Comparison of ENCODE assay signal across 29 cellular contexts in genomic region chr5:134989291-134989830, GRCh38. TPM values are rescaled to one million over a fixed set of nuclear protein-coding genes. Genes with fewer than 3 reads are reported as not detected.
DNase-seq lines count a peak whose midpoint lies in the region; ATAC-seq and TF ChIP-seq lines count a peak whose summit lies in the region.
"Had no signal": no experiment of that assay in that cellular context is flagged by ENCODE, and none has a peak within 500 bp of the region (broad histone marks: within the 10 kb centered on the region; RNA-seq: fewer than 3 reads in every experiment).

No MANE protein-coding gene starts in this region.

- TF ChIP-seq CTCF in astrocyte of the spinal cord (IDR thresholded peaks at IDR 0.05; ENCODE audit: low read depth, low read length), result no peak
- TF ChIP-seq CTCF in fibroblast of the aortic adventitia (IDR thresholded peaks at IDR 0.05; ENCODE audit: insufficient read depth, low read length), result no peak

- no peak for TF ChIP-seq POLR2A in erythroblast (IDR thresholded peaks at IDR 0.05; ENCODE audit: low read length)

- in situ Hi-C loops in astrocyte of the spinal cord (cut with HindIII; ENCODE audit: low sequenced_read_pairs), result no loop called here

- H3K4me3 ChIP-seq in astrocyte of the spinal cord (ENCODE audit: low read depth, low read length) (no peak overlapping the region), fibroblast of the aortic adventitia (ENCODE audit: low read depth, low read length) (no peak overlapping the region)
- H3K4me3 ChIP-seq: body of pancreas, dorsolateral prefrontal cortex, neural progenitor cell, PC-9, right lobe of liver, stomach, thyroid gland, vagina had no signal

- DNase-seq in EH (ENCODE audit: low read depth), result peak; percentile 6
- DNase-seq in astrocyte of the spinal cord (ENCODE audit: low read depth, low spot score), result peak; percentile 32
- peak; percentile 59 for DNase-seq in fibroblast of the aortic adventitia (ENCODE audit: low read depth)
- no peak for DNase-seq in iPS-NIHi11 (ENCODE audit: low spot score)
- no peak for DNase-seq in stimulated activated naive CD4-positive, alpha-beta T cell (lab: John Stamatoyannopoulos, UW)
- no peak for DNase-seq in erythroblast (lab: John Stamatoyannopoulos, UW)
- DNase-seq: activated CD4-positive, alpha-beta T cell treated with anti-CD3 and anti-CD28 coated beads, Interleukin-2, amount 50 U/mL, for 4 hours; activated CD8-positive, alpha-beta memory T cell treated with anti-CD3 and anti-CD28 coated beads, Interleukin-2, amount 10 ng/mL, durations not matched to agents 7 days and 5 days; activated gamma-delta T cell; activated naive CD8-positive, alpha-beta T cell treated with anti-CD3 and anti-CD28 coated beads, Interleukin-2, amount 10 ng/mL, durations not matched to agents 7 days and 5 days; activated T-cell treated with anti-CD3 and anti-CD28 coated beads, Interleukin-2, amount 50 U/mL, for 4 hours; body of pancreas; cerebellar nuclear complex; dorsolateral prefrontal cortex; H9; NCI-H1417; NCI-H345; NCI-H69; PC-9; right lobe of liver; stimulated activated CD4-positive, alpha-beta T cell treated with anti-CD3 and anti-CD28 coated beads, Interleukin-12 subunit alpha, Interleukin-12 subunit beta, amount 100 ng/mL, for 4 hours; stimulated activated CD4-positive, alpha-beta T cell treated with anti-CD3 and anti-CD28 coated beads, Interleukin-2, amount 100 ng/mL, for 48 hours; stomach; thyroid gland had no signal

- no peak for ATAC-seq in GM19035 (IDR thresholded peaks at IDR 0.05; ENCODE audit: unreplicated experiment)
- ATAC-seq: activated CD8-positive, alpha-beta memory T cell treated with anti-CD3 and anti-CD28 coated beads, Interleukin-2, amount 10 ng/mL, durations not matched to agents 7 days and 5 days; activated T-cell treated with anti-CD3 and anti-CD28 coated beads, Interleukin-2, amount 50 U/mL, for 4 hours; body of pancreas; right lobe of liver; Right ventricle myocardium inferior; SK-N-SH treated with all-trans-retinoic acid at 6 μM for 48 hours had no signal

RNA-seq across cellular contexts. Expression of gene CATSPER3, which starts 21.7 kb away (rescaled TPM):
- total RNA-seq in fibroblast of the aortic adventitia (ENCODE audit: low replicate concordance), result 0.09 TPM in 1 of 2 replicates, not detected in the other
- total RNA-seq: stomach, vagina had no signal

RNA-seq across cellular contexts. Expression of gene PITX1, which starts 44.7 kb away (rescaled TPM):
- total RNA-seq in fibroblast of the aortic adventitia (ENCODE audit: low replicate concordance), result 1.5 TPM in 1 of 2 replicates, not detected in the other
- total RNA-seq: activated naive CD8-positive, alpha-beta T cell treated with anti-CD3 and anti-CD28 coated beads, Interleukin-2, amount 10 ng/mL, durations not matched to agents 7 days and 5 days; body of pancreas; H9; right lobe of liver; Right ventricle myocardium inferior had no signal

Comparison
In these comparisons a context has a peak if more than half of its experiments do, and no peak if none do; other contexts are left out.
1. DNase-seq: peak in EH (single experiment), astrocyte of the spinal cord (single experiment) and fibroblast of the aortic adventitia (single experiment); none in iPS-NIHi11 (single experiment), stimulated activated naive CD4-positive, alpha-beta T cell (0 of 6) and erythroblast (0 of 2).